Comparison of ENCODE assay signal across 9 cellular contexts in the genomic region with DNA sequence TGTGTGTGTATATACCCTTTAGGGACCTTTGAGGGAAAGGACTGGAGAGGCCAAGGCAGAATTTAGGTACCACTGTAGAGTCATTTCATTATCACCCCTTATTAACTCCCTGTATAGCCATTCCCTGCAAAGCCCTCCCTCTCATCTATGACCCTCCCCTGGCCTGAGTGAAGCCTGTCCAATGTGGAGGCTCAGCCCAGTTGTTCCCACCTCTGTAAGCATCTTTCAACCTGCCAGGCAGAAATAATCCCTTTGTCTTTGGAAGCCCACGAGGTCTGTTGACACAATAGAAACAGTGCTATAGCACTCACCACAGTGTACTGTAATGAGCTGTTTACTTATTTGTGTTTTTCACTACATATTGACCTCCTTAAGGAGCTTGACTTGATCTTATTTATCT.
"Had no signal": no experiment of that assay in that cellular context is flagged by ENCODE, and none has a peak within 500 bp of the region (broad histone marks: within the 10 kb centered on the region; RNA-seq: fewer than 3 reads in every experiment).

No MANE protein-coding gene starts in this region.

- H3K4me3 Mint-ChIP-seq: GM23338, H9, HFFc6 had no signal

- H3K4me3 ChIP-seq: GM23248, GM23338, HAP-1 had no signal

- H3K36me3 ChIP-seq: HAP-1 had no signal

- H3K9me3 ChIP-seq: HAP-1 had no signal

- ATAC-seq: GM23338, HCT116 had no signal

- H3K9ac ChIP-seq: GM23248 had no signal

- H3K27ac ChIP-seq: GM23248 had no signal

- DNase-seq: GM23248, GOT3, H7, H9, HCEC 1CT, HFFc6 had no signal

- H3K4me2 ChIP-seq: GM23338 had no signal

- H3K27ac Mint-ChIP-seq: GM23338, H9, HFFc6 had no signal

- H2AFZ ChIP-seq: GM23248, GM23338 had no signal
